ENCODE assay signal across 28 cellular contexts in genomic region chr2:29479566-29479965, GRCh38.
"Had no signal": no experiment of that assay in that cellular context is flagged by ENCODE, and none has a peak within 500 bp of the region (broad histone marks: within the 10 kb centered on the region; RNA-seq: fewer than 3 reads in every experiment).

No MANE protein-coding gene starts in this region.

- H3K27me3 ChIP-seq: neural progenitor cell, ovary, right lobe of liver, sigmoid colon, stomach, thyroid gland, tibial nerve, upper lobe of right lung, uterus had no signal

- ATAC-seq: naive thymus-derived CD8-positive, alpha-beta T cell; natural killer cell treated with Interleukin-12 subunit alpha and Interleukin-12 subunit beta and Interleukin-15 and Interleukin-18, amount 100 ng/mL, for 72 hours; right cardiac atrium; right lobe of liver; stimulated activated effector memory CD8-positive, alpha-beta T cell treated with anti-CD3 and anti-CD28 coated beads, Interleukin-12 subunit alpha, Interleukin-12 subunit beta, amount 100 ng/mL, for 72 hours; stimulated activated naive B cell treated with anti-CD40 and anti-IgM and Interleukin-4, amounts not matched to agents 10 μg/mL and 1 μg/mL and 100 μg/mL, for 72 hours; upper lobe of right lung had no signal

- H3K9me3 ChIP-seq: ovary, psoas muscle, right lobe of liver, sigmoid colon, stomach, thoracic aorta, thyroid gland, tibial nerve, upper lobe of right lung, uterus had no signal

- H3K4me1 ChIP-seq: neural progenitor cell, parathyroid adenoma, right lobe of liver, sigmoid colon, stomach, tibial nerve, upper lobe of right lung, uterus had no signal

- H3K36me3 ChIP-seq: neural progenitor cell, ovary, right lobe of liver, sigmoid colon, stomach, thoracic aorta, thyroid gland, tibial nerve, upper lobe of right lung, uterus had no signal

- H3K27ac ChIP-seq: neural progenitor cell, ovary, parathyroid adenoma, psoas muscle, right lobe of liver, sigmoid colon, stomach, thoracic aorta, thyroid gland, tibial nerve, upper lobe of right lung had no signal

- FAIRE-seq: small intestine had no signal

- H3K9me3 Mint-ChIP-seq: natural killer cell treated with Interleukin-12 subunit alpha and Interleukin-12 subunit beta and Interleukin-15 and Interleukin-18, amount 100 ng/mL, for 72 hours; stimulated activated effector memory CD8-positive, alpha-beta T cell treated with anti-CD3 and anti-CD28 coated beads, Interleukin-12 subunit alpha, Interleukin-12 subunit beta, amount 100 ng/mL, for 72 hours; stimulated activated naive CD8-positive, alpha-beta T cell treated with anti-CD3 and anti-CD28 coated beads, Interleukin-15, Interleukin-2, amounts not matched to agents 100 ng/mL and 50 ng/mL, for 24 hours; type B pancreatic cell had no signal

- H3K27ac Mint-ChIP-seq: naive thymus-derived CD8-positive, alpha-beta T cell; natural killer cell treated with Interleukin-12 subunit alpha and Interleukin-12 subunit beta and Interleukin-15 and Interleukin-18, amount 100 ng/mL, for 72 hours; neural progenitor cell; progenitor cell of endocrine pancreas; stimulated activated effector memory CD8-positive, alpha-beta T cell treated with anti-CD3 and anti-CD28 coated beads, Interleukin-12 subunit alpha, Interleukin-12 subunit beta, amount 100 ng/mL, for 72 hours; stimulated activated naive B cell treated with anti-CD40 and anti-IgM and Interleukin-4, amounts not matched to agents 10 μg/mL and 1 μg/mL and 100 μg/mL, for 72 hours; stimulated activated naive CD8-positive, alpha-beta T cell treated with anti-CD3 and anti-CD28 coated beads, Interleukin-15, Interleukin-2, amounts not matched to agents 100 ng/mL and 50 ng/mL, for 24 hours; type B pancreatic cell had no signal

- H3K4me3 Mint-ChIP-seq: naive thymus-derived CD8-positive, alpha-beta T cell; natural killer cell treated with Interleukin-12 subunit alpha and Interleukin-12 subunit beta and Interleukin-15 and Interleukin-18, amount 100 ng/mL, for 72 hours; neural progenitor cell; stimulated activated effector memory CD8-positive, alpha-beta T cell treated with anti-CD3 and anti-CD28 coated beads, Interleukin-12 subunit alpha, Interleukin-12 subunit beta, amount 100 ng/mL, for 72 hours; stimulated activated naive B cell treated with anti-CD40 and anti-IgM and Interleukin-4, amounts not matched to agents 10 μg/mL and 1 μg/mL and 100 μg/mL, for 72 hours; stimulated activated naive CD8-positive, alpha-beta T cell treated with anti-CD3 and anti-CD28 coated beads, Interleukin-15, Interleukin-2, amounts not matched to agents 100 ng/mL and 50 ng/mL, for 24 hours; type B pancreatic cell had no signal

- H3K9ac ChIP-seq: neural progenitor cell, parathyroid adenoma had no signal

- H3K27me3 Mint-ChIP-seq: stimulated activated naive B cell treated with anti-CD40 and anti-IgM and Interleukin-4, amounts not matched to agents 10 μg/mL and 1 μg/mL and 100 μg/mL, for 72 hours had no signal

- H3K4me2 ChIP-seq: neural progenitor cell had no signal

- H3K36me3 Mint-ChIP-seq: naive thymus-derived CD8-positive, alpha-beta T cell; natural killer cell treated with Interleukin-12 subunit alpha and Interleukin-12 subunit beta and Interleukin-15 and Interleukin-18, amount 100 ng/mL, for 72 hours; neural progenitor cell; stimulated activated effector memory CD8-positive, alpha-beta T cell treated with anti-CD3 and anti-CD28 coated beads, Interleukin-12 subunit alpha, Interleukin-12 subunit beta, amount 100 ng/mL, for 72 hours; stimulated activated naive B cell treated with anti-CD40 and anti-IgM and Interleukin-4, amounts not matched to agents 10 μg/mL and 1 μg/mL and 100 μg/mL, for 72 hours had no signal

- DNase-seq: naive thymus-derived CD8-positive, alpha-beta T cell; occipital lobe; ovary; posterior cingulate gyrus; psoas muscle; right cardiac atrium; right lobe of liver; sigmoid colon; small intestine; stimulated activated CD4-positive, alpha-beta T cell treated with anti-CD3 and anti-CD28 coated beads, Interleukin-15, amount 100 ng/mL, for 24 hours; stimulated activated CD4-positive, alpha-beta T cell treated with anti-CD3 and anti-CD28 coated beads, Interleukin-2, amount 100 ng/mL, for 24 hours; stimulated activated CD4-positive, alpha-beta T cell treated with anti-CD3 and anti-CD28 coated beads, Interleukin-2, amount 100 ng/mL, for 48 hours; stimulated activated CD4-positive, alpha-beta T cell treated with anti-CD3 and anti-CD28 coated beads, Interleukin-4, amount 100 ng/mL, for 24 hours; stimulated activated naive B cell treated with anti-CD40 and anti-IgM and Interleukin-4, amounts not matched to agents 10 μg/mL and 1 μg/mL and 100 μg/mL, for 72 hours; stimulated activated naive CD4-positive, alpha-beta T cell treated with Interleukin-2 at 50 U/mL for 16 hours; stomach; thyroid gland; upper lobe of right lung; uterus had no signal

- H3K4me1 Mint-ChIP-seq: naive thymus-derived CD8-positive, alpha-beta T cell; stimulated activated effector memory CD8-positive, alpha-beta T cell treated with anti-CD3 and anti-CD28 coated beads, Interleukin-12 subunit alpha, Interleukin-12 subunit beta, amount 100 ng/mL, for 72 hours had no signal

- H3K4me3 ChIP-seq: neural progenitor cell, ovary, psoas muscle, right lobe of liver, sigmoid colon, stomach, thoracic aorta, thyroid gland, tibial nerve, upper lobe of right lung, uterus had no signal
